In the genomic region with DNA sequence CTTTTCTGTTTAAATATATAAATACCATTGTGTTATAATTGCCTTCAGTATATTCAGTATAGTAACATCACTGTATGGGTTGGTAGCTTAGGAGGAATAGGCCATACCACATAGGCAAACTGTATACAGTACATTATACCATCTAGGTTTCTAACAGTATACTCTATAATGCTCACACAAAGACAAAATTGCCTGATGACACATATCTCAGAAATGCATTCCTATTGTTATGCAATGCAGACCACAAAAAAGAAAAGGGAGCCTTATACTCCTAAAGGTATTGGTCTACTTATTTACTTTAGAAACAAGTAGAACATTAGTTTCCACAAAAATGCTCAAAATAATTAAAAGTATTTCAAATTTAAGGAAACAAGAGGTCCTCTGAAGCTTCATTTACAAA, we compare ENCODE assay signal across 15 cellular contexts. TPM values are rescaled to one million over a fixed set of nuclear protein-coding genes. Genes with fewer than 3 reads are reported as not detected.
A peak's percentile ranks its signal among the peaks of the same experiment; 100 is the strongest.
DNase-seq lines count a peak whose midpoint lies in the region; ATAC-seq and TF ChIP-seq lines count a peak whose summit lies in the region.
"Had no signal": no experiment of that assay in that cellular context is flagged by ENCODE, and none has a peak within 500 bp of the region (broad histone marks: within the 10 kb centered on the region; RNA-seq: fewer than 3 reads in every experiment).

No MANE protein-coding gene starts in this region.

- no peaks in the 10 kb centered on the region for H3K4me1 Mint-ChIP-seq in GM23338

- peaks cover 64% of the 10 kb centered on the region for H3K36me3 Mint-ChIP-seq in GM23338 (ENCODE audit: low read depth)

- no peaks in the 10 kb centered on the region for H3K9me3 Mint-ChIP-seq in GM23338
- H3K9me3 Mint-ChIP-seq: T-helper 1 cell treated with Interleukin-12 subunit alpha and Interleukin-12 subunit beta and Interleukin-4 antibody, amounts not matched to agents 30 μg/mL and 1 μg/mL, for 36 hours had no signal

- peaks cover 3% of the 10 kb centered on the region for H3K27me3 Mint-ChIP-seq in GM23338 (ENCODE audit: insufficient read depth, low read depth, poor library complexity)

- H3K4me3 ChIP-seq in AG09309 (ENCODE audit: control insufficient read depth, low read depth, low read length) (no peak overlapping the region), GM23338 (no peak overlapping the region)
- H3K4me3 ChIP-seq: gastroesophageal sphincter had no signal

- H3K4me3 Mint-ChIP-seq in GM23338: no peak overlapping the region
- H3K4me3 Mint-ChIP-seq: T-helper 1 cell treated with Interleukin-12 subunit alpha and Interleukin-12 subunit beta and Interleukin-4 antibody, amounts not matched to agents 30 μg/mL and 1 μg/mL, for 36 hours had no signal

- ATAC-seq in GM23338 (no peak), GM21737 (IDR thresholded peaks at IDR 0.05; ENCODE audit: unreplicated experiment) (no peak)
- ATAC-seq: gastroesophageal sphincter, right cardiac atrium had no signal

- H3K9me2 ChIP-seq in GM23338 (ENCODE audit: insufficient read depth): no peaks in the 10 kb centered on the region

- H3K36me3 ChIP-seq in GM23338 (ENCODE audit: insufficient read depth): peaks cover 40% of the 10 kb centered on the region

- H3K79me2 ChIP-seq in GM23338 (replicated peaks; ENCODE audit: insufficient read depth): peaks cover 73% of the 10 kb centered on the region

- no peaks in the 10 kb centered on the region for H3F3A ChIP-seq in GM23338 (replicated peaks; ENCODE audit: low read depth)

- no peak overlapping the region for H3K27ac Mint-ChIP-seq in GM23338
- H3K27ac Mint-ChIP-seq: T-helper 1 cell treated with Interleukin-12 subunit alpha and Interleukin-12 subunit beta and Interleukin-4 antibody, amounts not matched to agents 30 μg/mL and 1 μg/mL, for 36 hours had no signal

- no peak overlapping the region for H2AFZ ChIP-seq in GM23338

- TF ChIP-seq CTCF in AG09309 (IDR thresholded peaks at IDR 0.05; ENCODE audit: control insufficient read depth, insufficient read depth, low read depth, low read length, missing control alignments): no peak
- TF ChIP-seq CTCF in GM23338 (conservative IDR thresholded peaks at IDR 0.05; ENCODE audit: low read depth in 2 of 2): no peak

- no peaks in the 10 kb centered on the region for H3K4me1 ChIP-seq in GM23338 (ENCODE audit: insufficient read depth)
- H3K4me1 ChIP-seq: gastroesophageal sphincter had no signal

- no peak overlapping the region for H3K4me2 ChIP-seq in GM23338

- peaks cover 32% of the 10 kb centered on the region for H4K20me1 ChIP-seq in GM23338 (replicated peaks; ENCODE audit: insufficient read depth)

- H3K27ac ChIP-seq in GM23338 (ENCODE audit: low read depth): no peak overlapping the region
- H3K27ac ChIP-seq: C4-2B, gastroesophageal sphincter had no signal

- H3K27me3 ChIP-seq in GM23338 (ENCODE audit: insufficient read depth): no peaks in the 10 kb centered on the region
- H3K27me3 ChIP-seq: gastroesophageal sphincter had no signal

- DNase-seq in AG09309 (ENCODE audit: low read depth) (peak; percentile 11), LHCN-M2 (ENCODE audit: low read depth) (peak; percentile 70), astrocyte of the hippocampus (ENCODE audit: low read depth, low spot score) (peak; percentile 65), iris pigment epithelial cell (ENCODE audit: low read depth) (peak; percentile 79), GM23338 (ENCODE audit: low spot score) (no peak), NCI-H1436 (lab: John Stamatoyannopoulos, UW) (no peak)
- no peak for DNase-seq in stimulated activated CD4-positive, alpha-beta T cell treated with anti-CD3 and anti-CD28 coated beads, Interleukin-12 subunit alpha, Interleukin-12 subunit beta, amount 100 ng/mL, for 4 hours
- DNase-seq: activated CD4-positive, alpha-beta T cell treated with anti-CD3 and anti-CD28 coated beads, Interleukin-2, amount 50 U/mL, for 48 hours; kidney; NCI-H2081 treated with DMSO at 0.1 percent for 48 hours; right cardiac atrium had no signal

TF ChIP-seq in GM23338, 12 proteins besides CTCF, POLR2A, EP300 and RAD21 (continues in another document):
- TF ChIP-seq ZNF331 (CRISPR knock-in tag; IDR thresholded peaks at IDR 0.05; ENCODE audit: low read depth) (no peak), POLR2AphosphoS5 (IDR thresholded peaks at IDR 0.05; ENCODE audit: low read depth) (no peak), EZH2phosphoT487 (IDR thresholded peaks at IDR 0.05; ENCODE audit: unreplicated experiment) (no peak), NANOG (IDR thresholded peaks at IDR 0.05; ENCODE audit: borderline replicate concordance) (no peak), EZH2 (IDR thresholded peaks at IDR 0.05; ENCODE audit: low read depth, unreplicated experiment) (no peak), STAT1 (IDR thresholded peaks at IDR 0.05; ENCODE audit: unreplicated experiment) (no peak)
- TF ChIP-seq, protein P1, sequence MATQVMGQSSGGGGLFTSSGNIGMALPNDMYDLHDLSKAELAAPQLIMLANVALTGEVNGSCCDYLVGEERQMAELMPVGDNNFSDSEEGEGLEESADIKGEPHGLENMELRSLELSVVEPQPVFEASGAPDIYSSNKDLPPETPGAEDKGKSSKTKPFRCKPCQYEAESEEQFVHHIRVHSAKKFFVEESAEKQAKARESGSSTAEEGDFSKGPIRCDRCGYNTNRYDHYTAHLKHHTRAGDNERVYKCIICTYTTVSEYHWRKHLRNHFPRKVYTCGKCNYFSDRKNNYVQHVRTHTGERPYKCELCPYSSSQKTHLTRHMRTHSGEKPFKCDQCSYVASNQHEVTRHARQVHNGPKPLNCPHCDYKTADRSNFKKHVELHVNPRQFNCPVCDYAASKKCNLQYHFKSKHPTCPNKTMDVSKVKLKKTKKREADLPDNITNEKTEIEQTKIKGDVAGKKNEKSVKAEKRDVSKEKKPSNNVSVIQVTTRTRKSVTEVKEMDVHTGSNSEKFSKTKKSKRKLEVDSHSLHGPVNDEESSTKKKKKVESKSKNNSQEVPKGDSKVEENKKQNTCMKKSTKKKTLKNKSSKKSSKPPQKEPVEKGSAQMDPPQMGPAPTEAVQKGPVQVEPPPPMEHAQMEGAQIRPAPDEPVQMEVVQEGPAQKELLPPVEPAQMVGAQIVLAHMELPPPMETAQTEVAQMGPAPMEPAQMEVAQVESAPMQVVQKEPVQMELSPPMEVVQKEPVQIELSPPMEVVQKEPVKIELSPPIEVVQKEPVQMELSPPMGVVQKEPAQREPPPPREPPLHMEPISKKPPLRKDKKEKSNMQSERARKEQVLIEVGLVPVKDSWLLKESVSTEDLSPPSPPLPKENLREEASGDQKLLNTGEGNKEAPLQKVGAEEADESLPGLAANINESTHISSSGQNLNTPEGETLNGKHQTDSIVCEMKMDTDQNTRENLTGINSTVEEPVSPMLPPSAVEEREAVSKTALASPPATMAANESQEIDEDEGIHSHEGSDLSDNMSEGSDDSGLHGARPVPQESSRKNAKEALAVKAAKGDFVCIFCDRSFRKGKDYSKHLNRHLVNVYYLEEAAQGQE (IDR thresholded peaks at IDR 0.05; ENCODE audit: unreplicated experiment): no peak

RNA-seq across cellular contexts. Expression of a gene that starts 47.9 kb away (rescaled TPM):
- 9.9 and 10.8 TPM in 2 replicates for total RNA-seq in LHCN-M2 (2014; rRNA removed)
- 4.1 TPM for polyA plus RNA-seq in LHCN-M2 (2012)
- total RNA-seq in GM23338 (2014; rRNA removed; shearing (Covaris generic)): 54.0 and 61.3 TPM in 2 replicates
- polyA plus RNA-seq in GM23338 (2016; fragmentation: Nextera tagmentation; extraction: Ambion mirVana): 33.7 and 39.7 TPM in 2 replicates

Comparison
In these comparisons a context has a peak if more than half of its experiments do, and no peak if none do; other contexts are left out.
1. DNase-seq: peak in AG09309 (single experiment), LHCN-M2 (single experiment), astrocyte of the hippocampus (single experiment) and iris pigment epithelial cell (single experiment); none in GM23338 (single experiment), stimulated activated CD4-positive, alpha-beta T cell treated with anti-CD3 and anti-CD28 coated beads, Interleukin-12 subunit alpha, Interleukin-12 subunit beta, amount 100 ng/mL, for 4 hours (single experiment) and NCI-H1436 (single experiment).